In the genomic region with DNA sequence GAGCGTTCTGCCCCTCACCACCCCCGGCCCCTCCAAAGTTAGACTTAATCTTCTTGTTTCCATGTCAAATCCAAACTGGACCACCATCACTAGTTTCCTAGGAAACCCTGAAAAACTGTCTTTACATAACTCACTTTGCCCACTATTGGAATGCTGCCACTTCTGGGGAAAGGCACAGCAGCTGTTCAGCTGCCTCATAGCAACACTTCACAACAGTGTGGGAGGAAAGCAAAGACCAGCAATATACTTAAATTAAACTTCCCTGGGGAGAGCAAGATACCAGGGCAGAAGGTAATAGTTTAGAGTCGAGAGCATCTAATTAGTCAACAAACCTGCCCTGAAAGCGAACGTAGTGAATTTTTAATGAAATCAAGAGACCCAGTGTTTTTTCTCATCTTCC, we compare ENCODE assay signal across 12 cellular contexts.
DNase-seq lines count a peak whose midpoint lies in the region; ATAC-seq and TF ChIP-seq lines count a peak whose summit lies in the region.
"Had no signal": no experiment of that assay in that cellular context is flagged by ENCODE, and none has a peak within 500 bp of the region (broad histone marks: within the 10 kb centered on the region; RNA-seq: fewer than 3 reads in every experiment).

No MANE protein-coding gene starts in this region.

- no peaks in the 10 kb centered on the region for H3K36me3 ChIP-seq in fibroblast of lung (ENCODE audit: control insufficient read depth, insufficient read depth, low read length)
- H3K36me3 ChIP-seq: tibial nerve had no signal

- H4K20me1 ChIP-seq in fibroblast of lung (ENCODE audit: control insufficient read depth, extremely low read depth, insufficient read depth, low read length), result no peaks in the 10 kb centered on the region

- no peak overlapping the region for H3K4me2 ChIP-seq in fibroblast of lung (ENCODE audit: extremely low read depth, insufficient read depth, low read length)
- H3K4me2 ChIP-seq: hepatocyte had no signal

- H3K9ac ChIP-seq in fibroblast of lung (ENCODE audit: insufficient read depth, low read length), result no peak overlapping the region

- no peaks in the 10 kb centered on the region for H3K9me3 ChIP-seq in fibroblast of lung (ENCODE audit: control insufficient read depth, insufficient read depth, low read depth, low read length)
- H3K9me3 ChIP-seq: tibial nerve had no signal

- ATAC-seq in HG02981 (IDR thresholded peaks at IDR 0.05; ENCODE audit: unreplicated experiment), result no peak
- ATAC-seq: K562 had no signal

- DNase-seq in NCI-H1436 (lab: John Stamatoyannopoulos, UW), result peak; percentile 32
- DNase-seq in NCI-H1436 treated with DMSO at 0.1 percent for 48 hours (lab: John Stamatoyannopoulos, UW), result no peak
- DNase-seq in NCI-H524 (lab: John Stamatoyannopoulos, UW), result peak; percentile 68 to 80
- DNase-seq in fibroblast of lung (ENCODE audit: low read depth in 2 of 2), result peak; percentile 46 to 54
- DNase-seq in retina, result peak; percentile 7
- no peak for DNase-seq in OCI-M2 (lab: John Stamatoyannopoulos, UW; ENCODE audit: unreplicated experiment)
- DNase-seq in AG20443 (ENCODE audit: low spot score), result no peak
- DNase-seq: activated CD4-positive, alpha-beta T cell treated with anti-CD3 and anti-CD28 coated beads, Interleukin-2, amount 10 ng/mL, durations not matched to agents 7 days and 5 days had no signal

- H2AFZ ChIP-seq in fibroblast of lung (ENCODE audit: low read length), result no peak overlapping the region
- H2AFZ ChIP-seq: hepatocyte had no signal

- H3K27ac ChIP-seq in fibroblast of lung (ENCODE audit: insufficient read depth, low read length), result no peak overlapping the region
- H3K27ac ChIP-seq: hepatocyte, tibial nerve had no signal

- no peak overlapping the region for H3K4me3 ChIP-seq in fibroblast of lung (replicated peaks in 1 of 4; ENCODE audit: control extremely low read depth in 1 of 4, insufficient read depth in 1 of 4, low read depth in 3 of 4, low read length in 4 of 4)
- H3K4me3 ChIP-seq: hepatocyte, K562, tibial nerve had no signal

- no peaks in the 10 kb centered on the region for H3K4me1 ChIP-seq in fibroblast of lung (ENCODE audit: control insufficient read depth, extremely low read depth, insufficient read depth, low read length)
- H3K4me1 ChIP-seq: tibial nerve had no signal

- no peak for TF ChIP-seq CTCF in fibroblast of lung (conservative IDR thresholded peaks at IDR 0.05 in 1 of 2, IDR thresholded peaks at IDR 0.05 in 1 of 2; ENCODE audit: low read depth in 1 of 2, low read length in 2 of 2)

- no peaks in the 10 kb centered on the region for H3K79me2 ChIP-seq in fibroblast of lung (ENCODE audit: control insufficient read depth, insufficient read depth, low read length)
- H3K79me2 ChIP-seq: hepatocyte had no signal

- no peaks in the 10 kb centered on the region for H3K27me3 ChIP-seq in fibroblast of lung (ENCODE audit: control insufficient read depth, insufficient read depth, low read length)
- H3K27me3 ChIP-seq: tibial nerve had no signal

Comparison
In these comparisons a context has a peak if more than half of its experiments do, and no peak if none do; other contexts are left out.
1. DNase-seq: peak in NCI-H1436 (single experiment), NCI-H524 (2 of 2), fibroblast of lung (2 of 2) and retina (single experiment); none in NCI-H1436 treated with DMSO at 0.1 percent for 48 hours (single experiment), OCI-M2 (single experiment) and AG20443 (single experiment).